8 cellular contexts compared by ENCODE assay signal in genomic region chr20:50085481-50086365, GRCh38. TPM values are rescaled to one million over a fixed set of nuclear protein-coding genes. Genes with fewer than 3 reads are reported as not detected.
DNase-seq lines count a peak whose midpoint lies in the region; ATAC-seq and TF ChIP-seq lines count a peak whose summit lies in the region.

No MANE protein-coding gene starts in this region.

- ATAC-seq in HG03097 (IDR thresholded peaks at IDR 0.05; ENCODE audit: low FRiP score, unreplicated experiment) = no peak

- H3K9me3 Mint-ChIP-seq in activated naive CD4-positive, alpha-beta T cell treated with anti-CD3 and anti-CD28 coated beads for 36 hours = no peaks in the 10 kb centered on the region

- peak overlapping the region; percentile 5 for H3K4me3 Mint-ChIP-seq in activated naive CD4-positive, alpha-beta T cell treated with anti-CD3 and anti-CD28 coated beads for 36 hours

- H3K4me1 Mint-ChIP-seq in activated naive CD4-positive, alpha-beta T cell treated with anti-CD3 and anti-CD28 coated beads for 36 hours (ENCODE audit: low read depth) = peaks cover 28% of the 10 kb centered on the region

- TF ChIP-seq CTCF in breast epithelium (IDR thresholded peaks at IDR 0.05) (peak; percentile 57 to 72 (median 71)), sigmoid colon (IDR thresholded peaks at IDR 0.05) (peak; percentile 52 to 83 (median 68))

- CTCF ChIA-PET in activated naive CD4-positive, alpha-beta T cell treated with anti-CD3 and anti-CD28 coated beads for 36 hours (lab: Charles Lee) = interaction anchor here (0.7 to 4.9 kb wide), 20 partner anchors 9 to 173 kb away, joined by 3 to 38 read pairs (median 5); partner anchors contain the start of gene UBE2V1

- H3K4me1 ChIP-seq in breast epithelium (peaks cover 11% of the 10 kb centered on the region in 2 donors), iPS-20b (ENCODE audit: insufficient read depth, low read length) (peaks cover 14% of the 10 kb centered on the region), sigmoid colon (peaks cover 0 to 45% (median 32%) of the 10 kb centered on the region in 4 donors)

- TF ChIP-seq POLR2A in breast epithelium (IDR thresholded peaks at IDR 0.05) (no peak), sigmoid colon (IDR thresholded peaks at IDR 0.05) (no peak)

- peak overlapping the region; percentile 27; the same call in 1 of the 2 replicates for H3K9ac ChIP-seq in iPS-20b (ENCODE audit: low read depth, low read length)

- no peak for TF ChIP-seq EP300 in sigmoid colon (IDR thresholded peaks at IDR 0.05)

- DNase-seq in activated naive CD4-positive, alpha-beta T cell treated with anti-CD3 and anti-CD28 coated beads for 36 hours = peak; percentile 58
- no peak for DNase-seq in activated naive CD4-positive, alpha-beta T cell (lab: John Stamatoyannopoulos, UW)
- DNase-seq in MV-4-11 (lab: John Stamatoyannopoulos, UW) (peak; percentile 87), SK-N-DZ (ENCODE audit: low spot score) (peak; percentile 84), breast epithelium (ENCODE audit: low spot score in 2 of 2) (no peak), sigmoid colon (no peak)

- intact Hi-C loops in activated naive CD4-positive, alpha-beta T cell treated with anti-CD3 and anti-CD28 coated beads for 36 hours (cut with micrococcal nuclease) = loop anchor here (2.0 to 5.0 kb wide), 2 partner anchors 25 to 103 kb away; partner anchors contain the start of gene SNAI1
- intact Hi-C loops in breast epithelium (cut with DNase I; ENCODE audit: low total_unique reads) (no loop called here), sigmoid colon (cut with DNase I) (no loop called here)

- WGBS in sigmoid colon, 2 donors = 2 to 6% methylated on average over 10 of the region's 10 CpGs

- H3K9me3 ChIP-seq in breast epithelium (no peaks in the 10 kb centered on the region), iPS-20b (ENCODE audit: insufficient read depth, low read depth, low read length) (no peaks in the 10 kb centered on the region), sigmoid colon (no peaks in the 10 kb centered on the region)

- H3K4me3 ChIP-seq in breast epithelium (peak overlapping the region; percentile 17 to 50 (median 19)), iPS-20b (ENCODE audit: low read length) (no peak overlapping the region), sigmoid colon (peak overlapping the region in 3 of 4 donors; percentile 4 to 22 (median 20))

- peak overlapping the region; percentile 11 for H3K27ac Mint-ChIP-seq in activated naive CD4-positive, alpha-beta T cell treated with anti-CD3 and anti-CD28 coated beads for 36 hours

- H3K36me3 ChIP-seq in breast epithelium (no peaks in the 10 kb centered on the region), iPS-20b (ENCODE audit: insufficient read depth, low read depth, low read length) (peaks cover 53% of the 10 kb centered on the region), sigmoid colon (peaks cover 0 to 37% (median 10%) of the 10 kb centered on the region in 4 donors)

- no peaks in the 10 kb centered on the region for H3K27me3 Mint-ChIP-seq in activated naive CD4-positive, alpha-beta T cell treated with anti-CD3 and anti-CD28 coated beads for 36 hours (ENCODE audit: low read depth)

- H3K27ac ChIP-seq in breast epithelium (peak overlapping the region; percentile 59 to 74), iPS-20b (ENCODE audit: low read length) (no peak overlapping the region), sigmoid colon (peak overlapping the region; percentile 2 to 65 (median 63))

- peaks cover 6% of the 10 kb centered on the region for H3K36me3 Mint-ChIP-seq in activated naive CD4-positive, alpha-beta T cell treated with anti-CD3 and anti-CD28 coated beads for 36 hours (ENCODE audit: low read depth)

- no peaks in the 10 kb centered on the region for H3K27me3 ChIP-seq in breast epithelium
- no peaks in the 10 kb centered on the region for H3K27me3 ChIP-seq in iPS-20b (ENCODE audit: insufficient read depth, low read length)
- H3K27me3 ChIP-seq in sigmoid colon = no peaks in the 10 kb centered on the region

RNA-seq across cellular contexts. Expression of gene UBE2V1, which starts 27.2 kb away (rescaled TPM):
- total RNA-seq in activated naive CD4-positive, alpha-beta T cell treated with anti-CD3 and anti-CD28 coated beads for 36 hours = 100 to 1,000 TPM; 124 to 137 TPM
- 79.0 and 79.5 TPM in 2 replicates for polyA plus RNA-seq in SK-N-DZ (2014; cell fraction: cytosol; rRNA removed)
- polyA plus RNA-seq in SK-N-DZ (2014; cell fraction: nucleus; rRNA removed) = 52.4 and 140 TPM in 2 replicates
- total RNA-seq in breast epithelium (10 to 100 TPM; 63.8 to 81.6 (median 79.9) TPM), sigmoid colon (100 to 1,000 TPM in 1 of 4 donors, 10 to 100 TPM in 3; 55.0 to 117 (median 65.6) TPM)
- polyA plus RNA-seq in sigmoid colon = 10 to 100 TPM; 80.4 to 94.1 (median 91.3) TPM

Comparison
In these comparisons a context has a peak if more than half of its experiments do, and no peak if none do; other contexts are left out.
1. DNase-seq: peak in activated naive CD4-positive, alpha-beta T cell treated with anti-CD3 and anti-CD28 coated beads for 36 hours (single experiment), MV-4-11 (single experiment) and SK-N-DZ (single experiment); none in activated naive CD4-positive, alpha-beta T cell (0 of 4), breast epithelium (0 of 2) and sigmoid colon (single experiment).